ENCODE assay signal across 15 cellular contexts in the genomic region with DNA sequence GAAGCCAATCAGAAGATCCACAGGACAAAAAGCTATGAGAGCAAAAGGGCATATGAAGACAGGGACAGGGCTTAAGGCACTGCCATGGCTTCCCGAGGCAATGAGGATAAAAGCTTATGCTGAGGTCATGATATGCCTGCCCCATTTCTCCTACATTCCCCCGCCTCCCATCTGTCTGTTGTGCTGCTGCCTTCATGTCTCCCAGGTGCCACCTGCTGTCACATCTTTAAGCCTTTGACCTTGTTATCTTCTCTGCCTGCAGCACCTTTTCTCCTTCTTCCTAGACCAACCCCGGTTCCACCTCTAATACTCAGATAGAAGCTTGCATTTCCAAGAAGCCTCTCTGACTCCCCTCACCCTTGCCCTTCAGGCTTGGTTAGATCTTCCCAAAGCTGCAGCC.
DNase-seq lines count a peak whose midpoint lies in the region.
"Had no signal": no experiment of that assay in that cellular context is flagged by ENCODE, and none has a peak within 500 bp of the region (broad histone marks: within the 10 kb centered on the region; RNA-seq: fewer than 3 reads in every experiment).

No MANE protein-coding gene starts in this region.

- DNase-seq in DMS 273 (lab: John Stamatoyannopoulos, UW; ENCODE audit: unreplicated experiment) (peak; percentile 6), DMS 273 treated with DMSO at 0.1 percent for 48 hours (lab: John Stamatoyannopoulos, UW) (no peak), HT1080 (ENCODE audit: low read depth) (peak; percentile 29), RPMI8226 (peak; percentile 68), kidney tubule cell (ENCODE audit: low spot score) (peak; percentile 26), NCI-H774 (lab: John Stamatoyannopoulos, UW) (no peak), dermis blood vessel endothelial cell (no peak), NCI-H2029 treated with DMSO at 0.1 percent for 48 hours (lab: John Stamatoyannopoulos, UW) (no peak)
- DNase-seq: activated CD4-positive, CD25-positive, alpha-beta regulatory T cell; activated naive CD8-positive, alpha-beta T cell treated with anti-CD3 and anti-CD28 coated beads, Interleukin-2, amount 50 U/mL, for 24 hours; activated T-cell treated with anti-CD3 and anti-CD28 coated beads for 4 hours; Kasumi-1; NCI-H446 treated with DMSO at 0.1 percent for 48 hours; occipital lobe; stimulated activated CD4-positive, alpha-beta T cell treated with anti-CD3 and anti-CD28 coated beads, Interleukin-12 subunit alpha, Interleukin-12 subunit beta, amount 100 ng/mL, for 4 hours had no signal

Comparison
In these comparisons a context has a peak if more than half of its experiments do, and no peak if none do; other contexts are left out.
1. DNase-seq: peak in DMS 273 (single experiment), HT1080 (single experiment), RPMI8226 (single experiment) and kidney tubule cell (single experiment); none in DMS 273 treated with DMSO at 0.1 percent for 48 hours (single experiment), NCI-H774 (single experiment), dermis blood vessel endothelial cell (single experiment) and NCI-H2029 treated with DMSO at 0.1 percent for 48 hours (single experiment).